1 cellular context compared by ENCODE assay signal in the genomic region with DNA sequence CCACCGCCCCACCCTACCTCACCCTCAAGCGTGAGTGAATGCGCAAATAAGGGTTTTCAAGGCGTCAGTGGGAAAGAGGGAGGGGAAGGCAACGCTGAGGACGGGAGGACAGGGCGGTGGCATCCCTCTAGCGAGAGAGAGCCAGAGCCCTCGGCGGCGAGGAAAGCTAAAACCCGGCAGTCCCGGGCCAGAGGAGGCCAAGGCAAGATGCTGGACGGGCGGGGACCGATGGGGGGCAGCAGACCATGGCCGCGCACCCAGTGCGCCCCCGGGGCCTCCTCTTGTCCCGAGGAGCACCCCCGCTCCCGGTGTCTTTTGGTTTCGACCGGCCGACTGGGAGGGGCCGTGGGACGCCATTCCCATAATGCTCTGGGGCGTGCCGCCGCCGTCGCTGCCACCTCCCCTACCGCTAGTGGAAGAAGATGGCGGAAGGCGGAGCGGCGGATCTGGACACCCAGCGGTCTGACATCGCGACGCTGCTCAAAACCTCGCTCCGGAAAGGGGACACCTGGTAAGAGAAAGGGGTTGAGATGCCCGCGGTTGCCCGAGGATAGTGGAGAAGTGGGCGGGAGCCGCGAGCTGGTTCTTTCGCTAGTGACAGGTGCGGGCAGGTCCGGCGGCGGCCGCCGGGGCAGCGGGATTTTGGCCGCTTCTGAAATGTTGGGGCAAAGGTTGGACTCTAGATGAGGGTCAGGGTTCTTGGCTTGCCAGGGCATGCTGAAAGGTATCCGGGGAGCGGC.
TF ChIP-seq lines count a peak whose summit lies in the region.

A gene (plus strand): TSS at position 412 of the 740 bp plus-strand sequence. CDS start 11 bp downstream, at position 423.

TF ChIP-seq in HepG2, 621 proteins besides CTCF, POLR2A, EP300 and RAD21 (continued from another document and continues in another):
- TF ChIP-seq, protein P1, sequence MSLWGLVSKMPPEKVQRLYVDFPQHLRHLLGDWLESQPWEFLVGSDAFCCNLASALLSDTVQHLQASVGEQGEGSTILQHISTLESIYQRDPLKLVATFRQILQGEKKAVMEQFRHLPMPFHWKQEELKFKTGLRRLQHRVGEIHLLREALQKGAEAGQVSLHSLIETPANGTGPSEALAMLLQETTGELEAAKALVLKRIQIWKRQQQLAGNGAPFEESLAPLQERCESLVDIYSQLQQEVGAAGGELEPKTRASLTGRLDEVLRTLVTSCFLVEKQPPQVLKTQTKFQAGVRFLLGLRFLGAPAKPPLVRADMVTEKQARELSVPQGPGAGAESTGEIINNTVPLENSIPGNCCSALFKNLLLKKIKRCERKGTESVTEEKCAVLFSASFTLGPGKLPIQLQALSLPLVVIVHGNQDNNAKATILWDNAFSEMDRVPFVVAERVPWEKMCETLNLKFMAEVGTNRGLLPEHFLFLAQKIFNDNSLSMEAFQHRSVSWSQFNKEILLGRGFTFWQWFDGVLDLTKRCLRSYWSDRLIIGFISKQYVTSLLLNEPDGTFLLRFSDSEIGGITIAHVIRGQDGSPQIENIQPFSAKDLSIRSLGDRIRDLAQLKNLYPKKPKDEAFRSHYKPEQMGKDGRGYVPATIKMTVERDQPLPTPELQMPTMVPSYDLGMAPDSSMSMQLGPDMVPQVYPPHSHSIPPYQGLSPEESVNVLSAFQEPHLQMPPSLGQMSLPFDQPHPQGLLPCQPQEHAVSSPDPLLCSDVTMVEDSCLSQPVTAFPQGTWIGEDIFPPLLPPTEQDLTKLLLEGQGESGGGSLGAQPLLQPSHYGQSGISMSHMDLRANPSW (CRISPR knock-in tag; IDR thresholded peaks at IDR 0.05; ENCODE audit: borderline replicate concordance), result no peak; the same call in 1 of the 2 replicates
- TF ChIP-seq, protein P2, sequence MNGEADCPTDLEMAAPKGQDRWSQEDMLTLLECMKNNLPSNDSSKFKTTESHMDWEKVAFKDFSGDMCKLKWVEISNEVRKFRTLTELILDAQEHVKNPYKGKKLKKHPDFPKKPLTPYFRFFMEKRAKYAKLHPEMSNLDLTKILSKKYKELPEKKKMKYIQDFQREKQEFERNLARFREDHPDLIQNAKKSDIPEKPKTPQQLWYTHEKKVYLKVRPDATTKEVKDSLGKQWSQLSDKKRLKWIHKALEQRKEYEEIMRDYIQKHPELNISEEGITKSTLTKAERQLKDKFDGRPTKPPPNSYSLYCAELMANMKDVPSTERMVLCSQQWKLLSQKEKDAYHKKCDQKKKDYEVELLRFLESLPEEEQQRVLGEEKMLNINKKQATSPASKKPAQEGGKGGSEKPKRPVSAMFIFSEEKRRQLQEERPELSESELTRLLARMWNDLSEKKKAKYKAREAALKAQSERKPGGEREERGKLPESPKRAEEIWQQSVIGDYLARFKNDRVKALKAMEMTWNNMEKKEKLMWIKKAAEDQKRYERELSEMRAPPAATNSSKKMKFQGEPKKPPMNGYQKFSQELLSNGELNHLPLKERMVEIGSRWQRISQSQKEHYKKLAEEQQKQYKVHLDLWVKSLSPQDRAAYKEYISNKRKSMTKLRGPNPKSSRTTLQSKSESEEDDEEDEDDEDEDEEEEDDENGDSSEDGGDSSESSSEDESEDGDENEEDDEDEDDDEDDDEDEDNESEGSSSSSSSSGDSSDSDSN (CRISPR knock-in tag; IDR thresholded peaks at IDR 0.05), result peak; percentile 88
- TF ChIP-seq ZNF230 (CRISPR knock-in tag; IDR thresholded peaks at IDR 0.05) (peak; percentile 95), ZNF263 (CRISPR knock-in tag; IDR thresholded peaks at IDR 0.05) (no peak), FOXK1 (CRISPR knock-in tag; IDR thresholded peaks at IDR 0.05; ENCODE audit: borderline replicate concordance, low read depth) (peak; percentile 54), SMAD9 (CRISPR knock-in tag; IDR thresholded peaks at IDR 0.05) (no peak), TP53 (CRISPR knock-in tag; conservative IDR thresholded peaks at IDR 0.05) (no peak; the same call in 1 of the 2 replicates), CBX2 (IDR thresholded peaks at IDR 0.05; ENCODE audit: low read depth, low read length) (no peak), CBX2 (CRISPR knock-in tag; IDR thresholded peaks at IDR 0.05; ENCODE audit: low read depth) (peak; percentile 52; the same call in 1 of the 2 replicates), KAT8 (CRISPR knock-in tag; IDR thresholded peaks at IDR 0.05) (peak; percentile 94), ZNF460 (CRISPR knock-in tag; IDR thresholded peaks at IDR 0.05; ENCODE audit: borderline replicate concordance) (no peak), ZC3H13 (CRISPR knock-in tag; IDR thresholded peaks at IDR 0.05) (no peak), PITX1 (CRISPR knock-in tag; IDR thresholded peaks at IDR 0.05) (peak; percentile 65), KLF9 (CRISPR knock-in tag; IDR thresholded peaks at IDR 0.05; ENCODE audit: low read depth) (no peak), CBFB (CRISPR knock-in tag; IDR thresholded peaks at IDR 0.05) (peak; percentile 55; the same call in 1 of the 2 replicates), ZBTB3 (CRISPR knock-in tag; IDR thresholded peaks at IDR 0.05; ENCODE audit: borderline replicate concordance, low read depth) (peak; percentile 85; the same call in 1 of the 2 replicates), GTF3A (CRISPR knock-in tag; conservative IDR thresholded peaks at IDR 0.05) (peak; percentile 76; the same call in 1 of the 2 replicates), ZBTB42 (CRISPR knock-in tag; IDR thresholded peaks at IDR 0.05) (no peak), ZNF124 (CRISPR knock-in tag; IDR thresholded peaks at IDR 0.05) (no peak), TARDBP (CRISPR knock-in tag; IDR thresholded peaks at IDR 0.05) (peak; percentile 89), U2AF1 (optimal IDR thresholded peaks at IDR 0.05; ENCODE audit: low read depth, low read length) (no peak), HIVEP1 (CRISPR knock-in tag; IDR thresholded peaks at IDR 0.05) (no peak; the same call in 1 of the 2 replicates)
- TF ChIP-seq, protein P3, sequence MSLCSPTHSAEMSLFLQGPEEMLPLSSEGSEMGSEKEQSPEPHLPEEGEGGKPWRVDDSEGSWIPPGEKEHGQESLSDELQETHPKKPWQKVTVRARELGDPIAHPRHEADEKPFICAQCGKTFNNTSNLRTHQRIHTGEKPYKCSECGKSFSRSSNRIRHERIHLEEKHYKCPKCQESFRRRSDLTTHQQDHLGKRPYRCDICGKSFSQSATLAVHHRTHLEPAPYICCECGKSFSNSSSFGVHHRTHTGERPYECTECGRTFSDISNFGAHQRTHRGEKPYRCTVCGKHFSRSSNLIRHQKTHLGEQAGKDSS (CRISPR knock-in tag; IDR thresholded peaks at IDR 0.05; ENCODE audit: borderline replicate concordance, low read depth), result peak; percentile 74; the same call in 1 of the 2 replicates
- TF ChIP-seq, protein P4, sequence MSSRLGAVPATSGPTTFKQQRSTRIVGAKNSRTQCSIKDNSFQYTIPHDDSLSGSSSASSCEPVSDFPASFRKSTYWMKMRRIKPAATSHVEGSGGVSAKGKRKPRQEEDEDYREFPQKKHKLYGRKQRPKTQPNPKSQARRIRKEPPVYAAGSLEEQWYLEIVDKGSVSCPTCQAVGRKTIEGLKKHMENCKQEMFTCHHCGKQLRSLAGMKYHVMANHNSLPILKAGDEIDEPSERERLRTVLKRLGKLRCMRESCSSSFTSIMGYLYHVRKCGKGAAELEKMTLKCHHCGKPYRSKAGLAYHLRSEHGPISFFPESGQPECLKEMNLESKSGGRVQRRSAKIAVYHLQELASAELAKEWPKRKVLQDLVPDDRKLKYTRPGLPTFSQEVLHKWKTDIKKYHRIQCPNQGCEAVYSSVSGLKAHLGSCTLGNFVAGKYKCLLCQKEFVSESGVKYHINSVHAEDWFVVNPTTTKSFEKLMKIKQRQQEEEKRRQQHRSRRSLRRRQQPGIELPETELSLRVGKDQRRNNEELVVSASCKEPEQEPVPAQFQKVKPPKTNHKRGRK (CRISPR knock-in tag; IDR thresholded peaks at IDR 0.05), result no peak
- TF ChIP-seq, protein P5, sequence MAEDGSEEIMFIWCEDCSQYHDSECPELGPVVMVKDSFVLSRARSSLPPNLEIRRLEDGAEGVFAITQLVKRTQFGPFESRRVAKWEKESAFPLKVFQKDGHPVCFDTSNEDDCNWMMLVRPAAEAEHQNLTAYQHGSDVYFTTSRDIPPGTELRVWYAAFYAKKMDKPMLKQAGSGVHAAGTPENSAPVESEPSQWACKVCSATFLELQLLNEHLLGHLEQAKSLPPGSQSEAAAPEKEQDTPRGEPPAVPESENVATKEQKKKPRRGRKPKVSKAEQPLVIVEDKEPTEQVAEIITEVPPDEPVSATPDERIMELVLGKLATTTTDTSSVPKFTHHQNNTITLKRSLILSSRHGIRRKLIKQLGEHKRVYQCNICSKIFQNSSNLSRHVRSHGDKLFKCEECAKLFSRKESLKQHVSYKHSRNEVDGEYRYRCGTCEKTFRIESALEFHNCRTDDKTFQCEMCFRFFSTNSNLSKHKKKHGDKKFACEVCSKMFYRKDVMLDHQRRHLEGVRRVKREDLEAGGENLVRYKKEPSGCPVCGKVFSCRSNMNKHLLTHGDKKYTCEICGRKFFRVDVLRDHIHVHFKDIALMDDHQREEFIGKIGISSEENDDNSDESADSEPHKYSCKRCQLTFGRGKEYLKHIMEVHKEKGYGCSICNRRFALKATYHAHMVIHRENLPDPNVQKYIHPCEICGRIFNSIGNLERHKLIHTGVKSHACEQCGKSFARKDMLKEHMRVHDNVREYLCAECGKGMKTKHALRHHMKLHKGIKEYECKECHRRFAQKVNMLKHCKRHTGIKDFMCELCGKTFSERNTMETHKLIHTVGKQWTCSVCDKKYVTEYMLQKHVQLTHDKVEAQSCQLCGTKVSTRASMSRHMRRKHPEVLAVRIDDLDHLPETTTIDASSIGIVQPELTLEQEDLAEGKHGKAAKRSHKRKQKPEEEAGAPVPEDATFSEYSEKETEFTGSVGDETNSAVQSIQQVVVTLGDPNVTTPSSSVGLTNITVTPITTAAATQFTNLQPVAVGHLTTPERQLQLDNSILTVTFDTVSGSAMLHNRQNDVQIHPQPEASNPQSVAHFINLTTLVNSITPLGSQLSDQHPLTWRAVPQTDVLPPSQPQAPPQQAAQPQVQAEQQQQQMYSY (CRISPR knock-in tag; IDR thresholded peaks at IDR 0.05), result peak; percentile 91
- TF ChIP-seq, protein P6, sequence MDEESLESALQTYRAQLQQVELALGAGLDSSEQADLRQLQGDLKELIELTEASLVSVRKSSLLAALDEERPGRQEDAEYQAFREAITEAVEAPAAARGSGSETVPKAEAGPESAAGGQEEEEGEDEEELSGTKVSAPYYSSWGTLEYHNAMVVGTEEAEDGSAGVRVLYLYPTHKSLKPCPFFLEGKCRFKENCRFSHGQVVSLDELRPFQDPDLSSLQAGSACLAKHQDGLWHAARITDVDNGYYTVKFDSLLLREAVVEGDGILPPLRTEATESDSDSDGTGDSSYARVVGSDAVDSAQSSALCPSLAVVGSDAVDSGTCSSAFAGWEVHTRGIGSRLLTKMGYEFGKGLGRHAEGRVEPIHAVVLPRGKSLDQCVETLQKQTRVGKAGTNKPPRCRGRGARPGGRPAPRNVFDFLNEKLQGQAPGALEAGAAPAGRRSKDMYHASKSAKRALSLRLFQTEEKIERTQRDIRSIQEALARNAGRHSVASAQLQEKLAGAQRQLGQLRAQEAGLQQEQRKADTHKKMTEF (CRISPR knock-in tag; IDR thresholded peaks at IDR 0.05), result peak; percentile 95
- TF ChIP-seq, protein P7, sequence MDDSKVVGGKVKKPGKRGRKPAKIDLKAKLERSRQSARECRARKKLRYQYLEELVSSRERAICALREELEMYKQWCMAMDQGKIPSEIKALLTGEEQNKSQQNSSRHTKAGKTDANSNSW (CRISPR knock-in tag; IDR thresholded peaks at IDR 0.05; ENCODE audit: borderline replicate concordance), result no peak
- TF ChIP-seq, protein P8, sequence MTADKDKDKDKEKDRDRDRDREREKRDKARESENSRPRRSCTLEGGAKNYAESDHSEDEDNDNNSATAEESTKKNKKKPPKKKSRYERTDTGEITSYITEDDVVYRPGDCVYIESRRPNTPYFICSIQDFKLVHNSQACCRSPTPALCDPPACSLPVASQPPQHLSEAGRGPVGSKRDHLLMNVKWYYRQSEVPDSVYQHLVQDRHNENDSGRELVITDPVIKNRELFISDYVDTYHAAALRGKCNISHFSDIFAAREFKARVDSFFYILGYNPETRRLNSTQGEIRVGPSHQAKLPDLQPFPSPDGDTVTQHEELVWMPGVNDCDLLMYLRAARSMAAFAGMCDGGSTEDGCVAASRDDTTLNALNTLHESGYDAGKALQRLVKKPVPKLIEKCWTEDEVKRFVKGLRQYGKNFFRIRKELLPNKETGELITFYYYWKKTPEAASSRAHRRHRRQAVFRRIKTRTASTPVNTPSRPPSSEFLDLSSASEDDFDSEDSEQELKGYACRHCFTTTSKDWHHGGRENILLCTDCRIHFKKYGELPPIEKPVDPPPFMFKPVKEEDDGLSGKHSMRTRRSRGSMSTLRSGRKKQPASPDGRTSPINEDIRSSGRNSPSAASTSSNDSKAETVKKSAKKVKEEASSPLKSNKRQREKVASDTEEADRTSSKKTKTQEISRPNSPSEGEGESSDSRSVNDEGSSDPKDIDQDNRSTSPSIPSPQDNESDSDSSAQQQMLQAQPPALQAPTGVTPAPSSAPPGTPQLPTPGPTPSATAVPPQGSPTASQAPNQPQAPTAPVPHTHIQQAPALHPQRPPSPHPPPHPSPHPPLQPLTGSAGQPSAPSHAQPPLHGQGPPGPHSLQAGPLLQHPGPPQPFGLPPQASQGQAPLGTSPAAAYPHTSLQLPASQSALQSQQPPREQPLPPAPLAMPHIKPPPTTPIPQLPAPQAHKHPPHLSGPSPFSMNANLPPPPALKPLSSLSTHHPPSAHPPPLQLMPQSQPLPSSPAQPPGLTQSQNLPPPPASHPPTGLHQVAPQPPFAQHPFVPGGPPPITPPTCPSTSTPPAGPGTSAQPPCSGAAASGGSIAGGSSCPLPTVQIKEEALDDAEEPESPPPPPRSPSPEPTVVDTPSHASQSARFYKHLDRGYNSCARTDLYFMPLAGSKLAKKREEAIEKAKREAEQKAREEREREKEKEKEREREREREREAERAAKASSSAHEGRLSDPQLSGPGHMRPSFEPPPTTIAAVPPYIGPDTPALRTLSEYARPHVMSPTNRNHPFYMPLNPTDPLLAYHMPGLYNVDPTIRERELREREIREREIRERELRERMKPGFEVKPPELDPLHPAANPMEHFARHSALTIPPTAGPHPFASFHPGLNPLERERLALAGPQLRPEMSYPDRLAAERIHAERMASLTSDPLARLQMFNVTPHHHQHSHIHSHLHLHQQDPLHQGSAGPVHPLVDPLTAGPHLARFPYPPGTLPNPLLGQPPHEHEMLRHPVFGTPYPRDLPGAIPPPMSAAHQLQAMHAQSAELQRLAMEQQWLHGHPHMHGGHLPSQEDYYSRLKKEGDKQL (CRISPR knock-in tag; IDR thresholded peaks at IDR 0.05; ENCODE audit: low read depth), result peak; percentile 27; the same call in 1 of the 2 replicates
